ENCODE assay signal across 25 cellular contexts in genomic region chr10:86085686-86086085, GRCh38.
"Had no signal": no experiment of that assay in that cellular context is flagged by ENCODE, and none has a peak within 500 bp of the region (broad histone marks: within the 10 kb centered on the region; RNA-seq: fewer than 3 reads in every experiment).

No MANE protein-coding gene starts in this region.

- H3K4me2 ChIP-seq: hepatocyte had no signal

- H2AFZ ChIP-seq: hepatocyte had no signal

- H3K9me3 ChIP-seq: colonic mucosa, gastroesophageal sphincter, pancreas, psoas muscle, right atrium auricular region, thoracic aorta, upper lobe of left lung had no signal

- H3K27me3 ChIP-seq: colonic mucosa, dorsolateral prefrontal cortex, hepatocyte, pancreas, right atrium auricular region, upper lobe of left lung had no signal

- H3K4me1 ChIP-seq: colonic mucosa, gastroesophageal sphincter, pancreas, psoas muscle, right atrium auricular region, upper lobe of left lung had no signal

- H3K36me3 Mint-ChIP-seq: activated CD4-positive, alpha-beta memory T cell treated with anti-CD3 and anti-CD28 coated beads for 36 hours; activated naive CD8-positive, alpha-beta T cell had no signal

- ATAC-seq: activated CD4-positive, CD25-positive, alpha-beta regulatory T cell treated with anti-CD3 and anti-CD28 coated beads, Interleukin-2, amount 50 U/mL, for 24 hours; effector memory CD8-positive, alpha-beta T cell; gastroesophageal sphincter; left cardiac atrium; naive thymus-derived CD4-positive, alpha-beta T cell; pancreas; psoas muscle; stimulated activated naive CD8-positive, alpha-beta T cell treated with anti-CD3 and anti-CD28 coated beads, Interleukin-15, Interleukin-2, amounts not matched to agents 100 U/mL and 50 U/mL, for 24 hours; T-helper 17 cell had no signal

- DNase-seq: activated CD4-positive, alpha-beta memory T cell treated with anti-CD3 and anti-CD28 coated beads for 36 hours; activated CD4-positive, alpha-beta T cell treated with anti-CD3 and anti-CD28 coated beads, Interleukin-2, amount 10 ng/mL, durations not matched to agents 24 days and 14 days; activated effector memory CD4-positive, alpha-beta T cell treated with Interleukin-2 at 50 U/mL for 16 hours; activated naive CD4-positive, alpha-beta T cell treated with Interleukin-2 at 50 U/mL for 16 hours; anterior cingulate cortex; colonic mucosa; effector memory CD8-positive, alpha-beta T cell; left cardiac atrium; midbrain; naive thymus-derived CD4-positive, alpha-beta T cell; pancreas; psoas muscle; stimulated activated CD4-positive, alpha-beta T cell treated with anti-CD3 and anti-CD28 coated beads, Interleukin-2, amount 100 ng/mL, for 48 hours; stimulated activated naive CD8-positive, alpha-beta T cell treated with anti-CD3 and anti-CD28 coated beads, Interleukin-15, Interleukin-2, amounts not matched to agents 100 U/mL and 50 U/mL, for 24 hours; T-helper 17 cell; T1000; upper lobe of left lung; WERI-Rb-1 had no signal

- H3K27ac Mint-ChIP-seq: activated CD4-positive, alpha-beta memory T cell treated with anti-CD3 and anti-CD28 coated beads for 36 hours; activated CD4-positive, alpha-beta T cell treated with anti-CD3 and anti-CD28 coated beads, Interleukin-2, amount 10 ng/mL, durations not matched to agents 24 days and 14 days; activated naive CD8-positive, alpha-beta T cell; effector memory CD8-positive, alpha-beta T cell; naive thymus-derived CD4-positive, alpha-beta T cell; T-helper 17 cell had no signal

- H3K4me3 ChIP-seq: colonic mucosa, dorsolateral prefrontal cortex, gastroesophageal sphincter, hepatocyte, pancreas, psoas muscle, right atrium auricular region, thoracic aorta, upper lobe of left lung had no signal

- H3K9me3 Mint-ChIP-seq: activated CD4-positive, alpha-beta memory T cell treated with anti-CD3 and anti-CD28 coated beads for 36 hours; activated CD4-positive, alpha-beta T cell treated with anti-CD3 and anti-CD28 coated beads, Interleukin-2, amount 10 ng/mL, durations not matched to agents 24 days and 14 days; effector memory CD8-positive, alpha-beta T cell had no signal

- H3K79me2 ChIP-seq: hepatocyte had no signal

- H3K4me1 Mint-ChIP-seq: activated CD4-positive, alpha-beta T cell treated with anti-CD3 and anti-CD28 coated beads, Interleukin-2, amount 10 ng/mL, durations not matched to agents 24 days and 14 days; naive thymus-derived CD4-positive, alpha-beta T cell; T-helper 17 cell had no signal

- H3K4me3 Mint-ChIP-seq: activated CD4-positive, alpha-beta memory T cell treated with anti-CD3 and anti-CD28 coated beads for 36 hours; activated CD4-positive, alpha-beta T cell treated with anti-CD3 and anti-CD28 coated beads, Interleukin-2, amount 10 ng/mL, durations not matched to agents 24 days and 14 days; activated naive CD8-positive, alpha-beta T cell; effector memory CD8-positive, alpha-beta T cell; naive thymus-derived CD4-positive, alpha-beta T cell; T-helper 17 cell had no signal

- H3K36me3 ChIP-seq: colonic mucosa, gastroesophageal sphincter, pancreas, right atrium auricular region, thoracic aorta, upper lobe of left lung, WERI-Rb-1 had no signal

- H3K27ac ChIP-seq: colonic mucosa, dorsolateral prefrontal cortex, gastroesophageal sphincter, hepatocyte, pancreas, psoas muscle, right atrium auricular region, thoracic aorta, upper lobe of left lung, WERI-Rb-1 had no signal
